ENCODE assay signal across 18 cellular contexts in the genomic region with DNA sequence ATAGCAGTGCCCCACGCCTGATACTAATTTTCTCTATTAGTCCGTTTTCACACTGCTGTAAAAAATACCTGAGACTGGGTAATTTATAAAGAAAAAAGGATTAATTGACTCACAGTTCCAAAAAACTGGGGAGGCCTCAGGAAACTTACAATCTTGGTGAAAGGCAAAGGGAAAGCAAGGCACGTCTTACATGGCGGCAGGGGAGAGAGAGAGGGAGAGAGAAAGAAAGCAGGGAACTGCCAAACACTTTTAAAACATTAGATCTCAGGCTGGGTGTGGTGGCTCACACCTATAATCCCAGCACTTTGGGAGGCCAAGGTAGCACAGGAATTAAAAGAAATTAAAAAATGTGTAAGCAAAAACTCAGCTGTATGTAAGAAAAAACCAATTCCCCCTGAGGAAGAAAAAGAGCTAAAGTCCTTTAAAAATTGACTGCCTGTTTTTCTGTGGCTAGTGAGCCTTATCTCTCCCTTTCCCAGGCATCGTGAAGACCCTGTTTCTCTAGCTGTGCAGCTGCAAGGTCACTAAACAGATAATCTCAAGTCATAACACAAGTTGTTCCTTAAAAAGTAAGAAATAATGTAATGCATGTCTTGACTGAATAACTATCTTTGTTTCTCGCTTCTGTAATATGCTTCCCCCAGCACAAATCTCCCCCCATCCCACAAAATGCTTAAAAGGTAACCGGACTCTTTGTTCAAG. TPM values are rescaled to one million over a fixed set of nuclear protein-coding genes. Genes with fewer than 3 reads are reported as not detected.
DNase-seq lines count a peak whose midpoint lies in the region; ATAC-seq and TF ChIP-seq lines count a peak whose summit lies in the region.
"Had no signal": no experiment of that assay in that cellular context is flagged by ENCODE, and none has a peak within 500 bp of the region (broad histone marks: within the 10 kb centered on the region; RNA-seq: fewer than 3 reads in every experiment).

No MANE protein-coding gene starts in this region.

- no peak overlapping the region for H3K4me2 ChIP-seq in PC-3 (ENCODE audit: low read length)

- no peak overlapping the region for H3K4me3 ChIP-seq in CD4-positive, alpha-beta memory T cell (ENCODE audit: low read length in 2 of 2)
- H3K4me3 ChIP-seq in PC-3 (ENCODE audit: low read length), result no peak overlapping the region

- CTCF ChIA-PET in activated CD8-positive, alpha-beta memory T cell treated with anti-CD3 and anti-CD28 coated beads, Interleukin-2, amount 10 ng/mL, durations not matched to agents 7 days and 5 days (lab: Charles Lee), result interaction anchor here (1.5 kb wide), 2 partner anchors 11 to 44 kb away, joined by 6 read pairs; no protein-coding TSS in a partner anchor
- CTCF ChIA-PET in CD4-positive, alpha-beta memory T cell (lab: Charles Lee; ENCODE audit: partially characterized antibody), result interaction anchor here (1.0 to 1.1 kb wide), 3 partner anchors 10 to 26 kb away, joined by 3 to 6 read pairs (median 4); no protein-coding TSS in a partner anchor
- CTCF ChIA-PET in PC-3 (lab: Charles Lee), result no interaction called here

- H3K27me3 Mint-ChIP-seq in activated CD8-positive, alpha-beta memory T cell treated with anti-CD3 and anti-CD28 coated beads, Interleukin-2, amount 10 ng/mL, durations not matched to agents 7 days and 5 days, result no peaks in the 10 kb centered on the region
- no peaks in the 10 kb centered on the region for H3K27me3 Mint-ChIP-seq in CD4-positive, alpha-beta memory T cell
- H3K27me3 Mint-ChIP-seq in activated T-helper 17 cell treated with anti-CD3 and anti-CD28 coated beads, Interleukin-2, amount 50 U/mL, for 72 hours, result no peaks in the 10 kb centered on the region
- peaks cover under 1% of the 10 kb centered on the region for H3K27me3 Mint-ChIP-seq in nephron progenitor cell (ENCODE audit: low read depth, poor library complexity)

- peaks cover 38% of the 10 kb centered on the region for H3K4me1 ChIP-seq in CD4-positive, alpha-beta memory T cell (ENCODE audit: insufficient read depth, low read length)
- H3K4me1 ChIP-seq in PC-3 (ENCODE audit: insufficient read depth, low read length), result no peaks in the 10 kb centered on the region

- no peak overlapping the region for H3K9ac ChIP-seq in PC-3 (ENCODE audit: low read length)

- no peaks in the 10 kb centered on the region for H4K20me1 ChIP-seq in PC-3 (ENCODE audit: low read length)

- no peaks in the 10 kb centered on the region for H3K27me3 ChIP-seq in CD4-positive, alpha-beta memory T cell (ENCODE audit: insufficient read depth, low read length)
- no peaks in the 10 kb centered on the region for H3K27me3 ChIP-seq in PC-3 (ENCODE audit: low read length)

- H3K36me3 Mint-ChIP-seq in activated CD8-positive, alpha-beta memory T cell treated with anti-CD3 and anti-CD28 coated beads, Interleukin-2, amount 10 ng/mL, durations not matched to agents 7 days and 5 days, result peaks cover 16% of the 10 kb centered on the region
- peaks cover 3 to 5% of the 10 kb centered on the region in 2 donors for H3K36me3 Mint-ChIP-seq in CD4-positive, alpha-beta memory T cell
- H3K36me3 Mint-ChIP-seq in activated T-helper 17 cell treated with anti-CD3 and anti-CD28 coated beads, Interleukin-2, amount 50 U/mL, for 72 hours (ENCODE audit: low read depth), result peaks cover 15% of the 10 kb centered on the region
- H3K36me3 Mint-ChIP-seq in nephron progenitor cell (ENCODE audit: low read depth), result no peaks in the 10 kb centered on the region

- no peak overlapping the region for H3K27ac ChIP-seq in CD4-positive, alpha-beta memory T cell (ENCODE audit: low read depth, low read length)
- H3K27ac ChIP-seq in PC-3 (ENCODE audit: low read length), result no peak overlapping the region

- intact Hi-C loops in CD4-positive, alpha-beta memory T cell (cut with micrococcal nuclease), result no loop called here
- intact Hi-C loops in PC-3 (cut with micrococcal nuclease), result no loop called here

- peaks cover 37% of the 10 kb centered on the region for H3K4me1 Mint-ChIP-seq in activated CD8-positive, alpha-beta memory T cell treated with anti-CD3 and anti-CD28 coated beads, Interleukin-2, amount 10 ng/mL, durations not matched to agents 7 days and 5 days
- H3K4me1 Mint-ChIP-seq in CD4-positive, alpha-beta memory T cell, result peaks cover 29 to 72% (median 43%) of the 10 kb centered on the region in 4 donors
- H3K4me1 Mint-ChIP-seq in activated T-helper 17 cell treated with anti-CD3 and anti-CD28 coated beads, Interleukin-2, amount 50 U/mL, for 72 hours, result peaks cover 33% of the 10 kb centered on the region
- H3K4me1 Mint-ChIP-seq in nephron progenitor cell, result peaks cover 73% of the 10 kb centered on the region

- no peaks in the 10 kb centered on the region for H3K9me2 ChIP-seq in PC-3 (replicated peaks; ENCODE audit: low read length)

- H3K36me3 ChIP-seq in CD4-positive, alpha-beta memory T cell (ENCODE audit: insufficient read depth, low read length), result no peaks in the 10 kb centered on the region
- H3K36me3 ChIP-seq in PC-3 (ENCODE audit: low read depth, low read length), result no peaks in the 10 kb centered on the region

- ATAC-seq in activated CD8-positive, alpha-beta memory T cell treated with anti-CD3 and anti-CD28 coated beads, Interleukin-2, amount 10 ng/mL, durations not matched to agents 7 days and 5 days, result no peak
- ATAC-seq in activated T-helper 17 cell treated with anti-CD3 and anti-CD28 coated beads, Interleukin-2, amount 50 U/mL, for 72 hours (replicated peaks), result no peak
- ATAC-seq in PC-3, result no peak
- ATAC-seq in GM21825 (IDR thresholded peaks at IDR 0.05; ENCODE audit: unreplicated experiment), result no peak
- ATAC-seq: HepG2, Panc1 had no signal

- POLR2A ChIA-PET in CD4-positive, alpha-beta memory T cell (lab: Charles Lee; ENCODE audit: partially characterized antibody), result interaction anchor here (5.2 kb wide), 1 partner anchor 9 kb away, joined by 75 read pairs; no protein-coding TSS in a partner anchor
- POLR2A ChIA-PET in PC-3 (lab: Charles Lee; ENCODE audit: unreplicated experiment), result no interaction called here

- H3K79me2 ChIP-seq in PC-3 (ENCODE audit: low read length), result no peaks in the 10 kb centered on the region

- no peaks in the 10 kb centered on the region for H3K9me3 Mint-ChIP-seq in activated CD8-positive, alpha-beta memory T cell treated with anti-CD3 and anti-CD28 coated beads, Interleukin-2, amount 10 ng/mL, durations not matched to agents 7 days and 5 days (ENCODE audit: low read depth)
- peaks cover 0 to 4% (median 0%) of the 10 kb centered on the region in 8 donors for H3K9me3 Mint-ChIP-seq in CD4-positive, alpha-beta memory T cell
- H3K9me3 Mint-ChIP-seq in activated T-helper 17 cell treated with anti-CD3 and anti-CD28 coated beads, Interleukin-2, amount 50 U/mL, for 72 hours, result no peaks in the 10 kb centered on the region
- no peaks in the 10 kb centered on the region for H3K9me3 Mint-ChIP-seq in nephron progenitor cell

- no peak overlapping the region for H2AFZ ChIP-seq in PC-3 (ENCODE audit: low read length)

- BruUV-seq in PC-3 (replicated peaks; lab: Mats Ljungman, UMichigan), result no TSS peak

- H3K4me3 Mint-ChIP-seq in activated CD8-positive, alpha-beta memory T cell treated with anti-CD3 and anti-CD28 coated beads, Interleukin-2, amount 10 ng/mL, durations not matched to agents 7 days and 5 days, result no peak overlapping the region
- H3K4me3 Mint-ChIP-seq in CD4-positive, alpha-beta memory T cell, result peak overlapping the region in 7 of 8 donors; percentile 41 to 76 (median 69)
- H3K4me3 Mint-ChIP-seq in activated T-helper 17 cell treated with anti-CD3 and anti-CD28 coated beads, Interleukin-2, amount 50 U/mL, for 72 hours, result peak overlapping the region; percentile 27
- H3K4me3 Mint-ChIP-seq in nephron progenitor cell, result no peak overlapping the region

- TF ChIP-seq CTCF in nephron progenitor cell (IDR thresholded peaks at IDR 0.05) (no peak), PC-3 (conservative IDR thresholded peaks at IDR 0.05; ENCODE audit: low read depth, low read length) (no peak)

- DNase-seq in activated CD8-positive, alpha-beta memory T cell treated with anti-CD3 and anti-CD28 coated beads, Interleukin-2, amount 10 ng/mL, durations not matched to agents 7 days and 5 days, result no peak
- no peak for DNase-seq in activated CD8-positive, alpha-beta memory T cell treated with anti-CD3 and anti-CD28 coated beads, Interleukin-2, amount 50 U/mL, for 48 hours
- no peak for DNase-seq in CD4-positive, alpha-beta memory T cell
- DNase-seq in nephron progenitor cell, result no peak
- DNase-seq in PC-3, result no peak
- no peak for DNase-seq in DMS114 treated with DMSO at 0.1 percent for 48 hours (lab: John Stamatoyannopoulos, UW; ENCODE audit: unreplicated experiment)
- DNase-seq: H7, MM.1S, NCI-H1105 treated with DMSO at 0.1 percent for 48 hours, NCI-H1930, NCI-H2171, NCI-H446 treated with DMSO at 0.1 percent for 48 hours, NCI-H748 treated with DMSO at 0.1 percent for 48 hours had no signal

- peak overlapping the region; percentile 34 for H3K27ac Mint-ChIP-seq in activated CD8-positive, alpha-beta memory T cell treated with anti-CD3 and anti-CD28 coated beads, Interleukin-2, amount 10 ng/mL, durations not matched to agents 7 days and 5 days
- peak overlapping the region in 5 of 7 donors; percentile 48 to 89 (median 69) for H3K27ac Mint-ChIP-seq in CD4-positive, alpha-beta memory T cell
- peak overlapping the region; percentile 53 for H3K27ac Mint-ChIP-seq in activated T-helper 17 cell treated with anti-CD3 and anti-CD28 coated beads, Interleukin-2, amount 50 U/mL, for 72 hours
- H3K27ac Mint-ChIP-seq in nephron progenitor cell, result peak overlapping the region; percentile 37

- no peaks in the 10 kb centered on the region for H3F3A ChIP-seq in PC-3 (ENCODE audit: low read length, unreplicated experiment)

- H3K9me3 ChIP-seq in CD4-positive, alpha-beta memory T cell (ENCODE audit: control insufficient read depth in 1 of 2, low read length in 2 of 2), result no peaks in the 10 kb centered on the region
- H3K9me3 ChIP-seq in PC-3 (ENCODE audit: low read length), result no peaks in the 10 kb centered on the region

RNA-seq across cellular contexts. Expression of a gene that starts 14.0 kb away (rescaled TPM):
- total RNA-seq in activated CD8-positive, alpha-beta memory T cell treated with anti-CD3 and anti-CD28 coated beads, Interleukin-2, amount 10 ng/mL, durations not matched to agents 7 days and 5 days, result under 1 TPM; 0.21 to 0.23 TPM
- under 1 TPM in 1 of 2 experiments, not detected in 1; 0.15 TPM for total RNA-seq in CD4-positive, alpha-beta memory T cell
- polyA plus RNA-seq in CD4-positive, alpha-beta memory T cell, result not detected
- under 1 TPM; 0.34 to 0.45 TPM for total RNA-seq in activated T-helper 17 cell treated with anti-CD3 and anti-CD28 coated beads, Interleukin-2, amount 50 U/mL, for 72 hours
- not detected in 2 replicates for total RNA-seq in PC-3 (2014; rRNA removed)
- total RNA-seq: HepG2, Right ventricle myocardium superior had no signal
- polyA plus RNA-seq: HepG2 had no signal

RNA-seq across cellular contexts. Expression of a gene that starts 19.7 kb away (rescaled TPM):
- total RNA-seq in activated CD8-positive, alpha-beta memory T cell treated with anti-CD3 and anti-CD28 coated beads, Interleukin-2, amount 10 ng/mL, durations not matched to agents 7 days and 5 days, result 1,000 to 10,000 TPM; 2,870 to 3,468 TPM
- total RNA-seq in CD4-positive, alpha-beta memory T cell, result 100 to 1,000 TPM; 752 to 810 TPM
- 1,000 to 10,000 TPM; 3,111 to 3,174 TPM for polyA plus RNA-seq in CD4-positive, alpha-beta memory T cell
- total RNA-seq in activated T-helper 17 cell treated with anti-CD3 and anti-CD28 coated beads, Interleukin-2, amount 50 U/mL, for 72 hours, result 1,000 to 10,000 TPM; 3,603 to 3,666 TPM
- 8.8 and 10.8 TPM in 2 replicates for total RNA-seq in PC-3 (2014; rRNA removed)

RNA-seq across cellular contexts. Expression of a gene that starts 27.3 kb away (rescaled TPM):
- total RNA-seq in activated CD8-positive, alpha-beta memory T cell treated with anti-CD3 and anti-CD28 coated beads, Interleukin-2, amount 10 ng/mL, durations not matched to agents 7 days and 5 days, result not detected
- total RNA-seq in CD4-positive, alpha-beta memory T cell, result not detected
- under 1 TPM in 1 of 2 donors, not detected in 1; 0.20 TPM for polyA plus RNA-seq in CD4-positive, alpha-beta memory T cell
- total RNA-seq in activated T-helper 17 cell treated with anti-CD3 and anti-CD28 coated beads, Interleukin-2, amount 50 U/mL, for 72 hours, result not detected
- 19.0 and 27.0 TPM in 2 replicates for total RNA-seq in PC-3 (2014; rRNA removed)

RNA-seq across cellular contexts. Expression of a gene that starts 38.8 kb away (rescaled TPM):
- 10 to 100 TPM; 34.0 to 88.3 TPM for total RNA-seq in activated CD8-positive, alpha-beta memory T cell treated with anti-CD3 and anti-CD28 coated beads, Interleukin-2, amount 10 ng/mL, durations not matched to agents 7 days and 5 days
- 1 to 10 TPM; 2.9 to 3.0 TPM for total RNA-seq in CD4-positive, alpha-beta memory T cell
- under 1 TPM; 0.52 to 0.91 TPM for polyA plus RNA-seq in CD4-positive, alpha-beta memory T cell
- total RNA-seq in activated T-helper 17 cell treated with anti-CD3 and anti-CD28 coated beads, Interleukin-2, amount 50 U/mL, for 72 hours, result 1 to 10 TPM; 5.9 to 7.1 TPM
- total RNA-seq in PC-3 (2014; rRNA removed), result 0.29 and 0.51 TPM in 2 replicates

RNA-seq across cellular contexts. Expression of a gene that starts 48.4 kb away (rescaled TPM):
- under 1 TPM in 1 of 2 experiments, not detected in 1; 0.50 TPM for total RNA-seq in activated CD8-positive, alpha-beta memory T cell treated with anti-CD3 and anti-CD28 coated beads, Interleukin-2, amount 10 ng/mL, durations not matched to agents 7 days and 5 days
- total RNA-seq in CD4-positive, alpha-beta memory T cell, result not detected
- not detected for polyA plus RNA-seq in CD4-positive, alpha-beta memory T cell
- 10 to 100 TPM in 1 of 2 donors, 1 to 10 TPM in 1; 1.1 to 12.1 TPM for total RNA-seq in activated T-helper 17 cell treated with anti-CD3 and anti-CD28 coated beads, Interleukin-2, amount 50 U/mL, for 72 hours
- 16.3 and 27.7 TPM in 2 replicates for total RNA-seq in PC-3 (2014; rRNA removed)
- total RNA-seq: HepG2, Right ventricle myocardium superior had no signal

Comparison
In these comparisons a context has a peak if more than half of its experiments do, and no peak if none do; other contexts are left out.
1. H3K4me3 Mint-ChIP-seq: peak in CD4-positive, alpha-beta memory T cell (7 of 8) and activated T-helper 17 cell treated with anti-CD3 and anti-CD28 coated beads, Interleukin-2, amount 50 U/mL, for 72 hours (single experiment); none in activated CD8-positive, alpha-beta memory T cell treated with anti-CD3 and anti-CD28 coated beads, Interleukin-2, amount 10 ng/mL, durations not matched to agents 7 days and 5 days (single experiment) and nephron progenitor cell (single experiment).
2. RNA of a gene that starts 19.7 kb away (total RNA-seq): 3,603 to 3,666 TPM in activated T-helper 17 cell treated with anti-CD3 and anti-CD28 coated beads, Interleukin-2, amount 50 U/mL, for 72 hours, 2,870 to 3,468 TPM in activated CD8-positive, alpha-beta memory T cell treated with anti-CD3 and anti-CD28 coated beads, Interleukin-2, amount 10 ng/mL, durations not matched to agents 7 days and 5 days and 752 to 810 TPM in CD4-positive, alpha-beta memory T cell; 8.8 to 10.8 TPM in PC-3; every median in the first group is over 10 times any median in the second.
3. RNA of a gene that starts 27.3 kb away (total RNA-seq): 19.0 to 27.0 TPM in PC-3; not detected in CD4-positive, alpha-beta memory T cell, not detected in activated T-helper 17 cell treated with anti-CD3 and anti-CD28 coated beads, Interleukin-2, amount 50 U/mL, for 72 hours and not detected in activated CD8-positive, alpha-beta memory T cell treated with anti-CD3 and anti-CD28 coated beads, Interleukin-2, amount 10 ng/mL, durations not matched to agents 7 days and 5 days; every median in the first group is over 10 times any median in the second.
4. Peak in every context shown above with its lines, with median percentiles within 50 percentile points of each other: H3K27ac Mint-ChIP-seq.